9 cellular contexts compared by ENCODE assay signal in the genomic region with DNA sequence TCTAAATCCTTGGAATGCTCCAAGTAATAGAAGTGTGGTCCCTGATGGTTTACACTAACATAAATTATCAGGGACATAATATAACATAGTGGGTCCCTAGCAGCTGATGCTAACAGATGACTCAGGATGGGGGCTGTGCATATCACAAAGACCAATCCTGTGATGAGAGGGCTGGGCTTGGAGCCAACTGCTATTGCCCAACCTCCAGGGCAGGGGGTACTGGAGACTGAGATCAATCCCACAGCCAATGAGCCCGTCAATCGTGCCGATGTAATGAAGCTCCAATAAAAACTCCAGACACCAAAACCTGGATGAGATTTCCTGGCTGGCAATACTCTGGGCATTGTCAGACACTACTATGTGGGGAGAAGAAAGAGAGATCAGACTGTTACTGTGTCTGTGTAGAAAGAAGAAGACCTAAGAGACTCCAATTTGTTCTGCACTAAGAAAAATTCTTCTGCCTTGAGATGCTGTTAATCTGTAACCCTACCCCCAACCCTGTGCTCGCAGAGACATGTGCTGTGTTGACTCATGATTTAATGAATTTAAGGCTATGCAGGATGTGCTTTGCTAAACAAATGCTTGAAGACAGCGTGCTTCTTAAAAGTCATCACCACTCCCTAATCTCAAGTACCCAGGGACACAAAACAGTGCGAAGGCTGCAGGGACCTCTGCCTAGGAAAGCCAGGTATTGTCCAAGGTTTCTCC. TPM values are rescaled to one million over a fixed set of nuclear protein-coding genes. Genes with fewer than 3 reads are reported as not detected.
DNase-seq lines count a peak whose midpoint lies in the region; ATAC-seq and TF ChIP-seq lines count a peak whose summit lies in the region.
"Had no signal": no experiment of that assay in that cellular context is flagged by ENCODE, and none has a peak within 500 bp of the region (broad histone marks: within the 10 kb centered on the region; RNA-seq: fewer than 3 reads in every experiment).

No MANE protein-coding gene starts in this region.

- peaks cover 5% of the 10 kb centered on the region for H3K36me3 Mint-ChIP-seq in glutamatergic neuron (ENCODE audit: unreplicated experiment)

- H3K9me3 ChIP-seq in RWPE2 (ENCODE audit: severe bottlenecking): no peaks in the 10 kb centered on the region

- H3K27me3 ChIP-seq in RWPE2 (ENCODE audit: insufficient read depth, poor library complexity, severe bottlenecking) (no peaks in the 10 kb centered on the region), dorsolateral prefrontal cortex (no peaks in the 10 kb centered on the region)

- H3K4me3 Mint-ChIP-seq in glutamatergic neuron (ENCODE audit: unreplicated experiment): no peak overlapping the region

- no peak overlapping the region for H3K27ac Mint-ChIP-seq in glutamatergic neuron (ENCODE audit: unreplicated experiment)

- peak; percentile 80 for ATAC-seq in RWPE2 (ENCODE audit: low read depth)
- ATAC-seq in GM18858 (IDR thresholded peaks at IDR 0.05; ENCODE audit: unreplicated experiment): no peak

- no peaks in the 10 kb centered on the region for H3K27me3 Mint-ChIP-seq in glutamatergic neuron (ENCODE audit: unreplicated experiment)

- intact Hi-C loops in dorsolateral prefrontal cortex (cut with DNase I): no loop called here

- H3K36me3 ChIP-seq in RWPE2 (ENCODE audit: low read depth): 0 out of 2 replicates have a peak, but pooled peaks cover 4% of the 10 kb centered on the region

- H3K27ac ChIP-seq in RWPE2 (ENCODE audit: poor library complexity, severe bottlenecking): peak overlapping the region; percentile 70
- H3K27ac ChIP-seq in dorsolateral prefrontal cortex: no peak overlapping the region

- H3K4me1 Mint-ChIP-seq in glutamatergic neuron (ENCODE audit: low read depth, unreplicated experiment): peaks cover 2% of the 10 kb centered on the region

- no peak overlapping the region for H3K4me3 ChIP-seq in RWPE2 (ENCODE audit: severe bottlenecking)
- peak overlapping the region; percentile 7 for H3K4me3 ChIP-seq in skeletal muscle cell (ENCODE audit: low read depth, low read length)
- no peak overlapping the region for H3K4me3 ChIP-seq in dorsolateral prefrontal cortex

- DNase-seq in HCEC 1CT (peak; percentile 92), RWPE2 (ENCODE audit: low spot score) (no peak), fibroblast of peridontal ligament (ENCODE audit: extremely low read depth) (peak; percentile 89), skeletal muscle cell (ENCODE audit: low read depth) (peak; percentile 96), dorsolateral prefrontal cortex (no peak), NCI-H526 treated with DMSO at 0.1 percent for 48 hours (lab: John Stamatoyannopoulos, UW) (no peak), glutamatergic neuron (no peak)
- DNase-seq: activated CD4-positive, alpha-beta T cell treated with anti-CD3 and anti-CD28 coated beads for 4 hours had no signal

- no peaks in the 10 kb centered on the region for H3K9me3 Mint-ChIP-seq in glutamatergic neuron (ENCODE audit: unreplicated experiment)

- no peak for TF ChIP-seq CTCF in RWPE2 (IDR thresholded peaks at IDR 0.05; ENCODE audit: poor library complexity, severe bottlenecking)
- no peak for TF ChIP-seq CTCF in dorsolateral prefrontal cortex (IDR thresholded peaks at IDR 0.05 in 54 of 56, conservative IDR thresholded peaks at IDR 0.05 in 2 of 56; ENCODE audit: low read depth in 1 of 56, partially characterized antibody in 56 of 56)
- TF ChIP-seq CTCF in glutamatergic neuron (IDR thresholded peaks at IDR 0.05; ENCODE audit: partially characterized antibody, unreplicated experiment): no peak

- H3K4me1 ChIP-seq in RWPE2 (ENCODE audit: insufficient read depth, poor library complexity, severe bottlenecking): peaks cover 19% of the 10 kb centered on the region

RNA-seq across cellular contexts. Expression of a gene that starts 33.4 kb away (rescaled TPM):
- 10 to 100 TPM in 42 of 120 experiments, 1 to 10 TPM in 78; 4.4 to 22.5 (median 9.2) TPM for total RNA-seq in dorsolateral prefrontal cortex
- 1.7 TPM for total RNA-seq in glutamatergic neuron (ENCODE audit: unreplicated experiment)

Comparison
In these comparisons a context has a peak if more than half of its experiments do, and no peak if none do; other contexts are left out.
1. DNase-seq: peak in HCEC 1CT (single experiment), fibroblast of peridontal ligament (single experiment) and skeletal muscle cell (single experiment); none in RWPE2 (single experiment), dorsolateral prefrontal cortex (0 of 10), NCI-H526 treated with DMSO at 0.1 percent for 48 hours (single experiment) and glutamatergic neuron (single experiment).